30 cellular contexts compared by ENCODE assay signal in genomic region chr19:37009871-37010270, GRCh38.
"Had no signal": no experiment of that assay in that cellular context is flagged by ENCODE, and none has a peak within 500 bp of the region (broad histone marks: within the 10 kb centered on the region; RNA-seq: fewer than 3 reads in every experiment).

No MANE protein-coding gene starts in this region.

- DNase-seq: naive B cell; naive thymus-derived CD8-positive, alpha-beta T cell; nephron progenitor cell; occipital lobe; ovary; psoas muscle; right cardiac atrium; spleen; stimulated activated CD4-positive, alpha-beta T cell treated with anti-CD3 and anti-CD28 coated beads, Interleukin-12 subunit alpha, Interleukin-12 subunit beta, amount 100 ng/mL, for 4 hours; stimulated activated CD4-positive, alpha-beta T cell treated with anti-CD3 and anti-CD28 coated beads, Interleukin-1b, Interleukin-23, amount 100 ng/mL, for 48 hours; stimulated activated CD4-positive, alpha-beta T cell treated with anti-CD3 and anti-CD28 coated beads, Interleukin-4, amount 100 ng/mL, for 1 hour; stimulated activated CD4-positive, alpha-beta T cell treated with anti-CD3 and anti-CD28 coated beads, Interleukin-4, amount 100 ng/mL, for 4 hours; stimulated activated CD8-positive, alpha-beta memory T cell treated with anti-CD3 and anti-CD28 coated beads, Interleukin-4, amount 100 ng/mL, for 48 hours; stimulated activated naive CD4-positive, alpha-beta T cell; stimulated activated naive CD8-positive, alpha-beta T cell treated with anti-CD3 and anti-CD28 coated beads, Interleukin-15, amount 100 ng/mL, for 72 hours; stimulated activated naive CD8-positive, alpha-beta T cell treated with anti-CD3 and anti-CD28 coated beads, Interleukin-15, Interleukin-2, amounts not matched to agents 100 U/mL and 50 U/mL, for 24 hours; substantia nigra; thyroid gland; trophoblast cell; uterus had no signal

- H2AFZ ChIP-seq: parathyroid adenoma had no signal

- H3K4me1 ChIP-seq: parathyroid adenoma, psoas muscle, suprapubic skin, tibial nerve, upper lobe of left lung, uterus had no signal

- H3K4me2 ChIP-seq: smooth muscle cell had no signal

- H3K27me3 ChIP-seq: ovary, spleen, suprapubic skin, thyroid gland, tibial nerve, upper lobe of left lung, uterus had no signal

- H3K9ac ChIP-seq: parathyroid adenoma had no signal

- ATAC-seq: naive thymus-derived CD8-positive, alpha-beta T cell; natural killer cell treated with Interleukin-12 subunit alpha and Interleukin-12 subunit beta and Interleukin-15 and Interleukin-18, amount 100 ng/mL, for 72 hours; psoas muscle; right cardiac atrium; sciatic nerve; stimulated activated memory B cell treated with anti-CD40 and anti-IgM and Interleukin-4, amounts not matched to agents 10 μg/mL and 1 μg/mL and 100 μg/mL, for 72 hours; stimulated activated naive CD8-positive, alpha-beta T cell treated with anti-CD3 and anti-CD28 coated beads, Interleukin-15, amount 100 ng/mL, for 72 hours; stimulated activated naive CD8-positive, alpha-beta T cell treated with anti-CD3 and anti-CD28 coated beads, Interleukin-15, Interleukin-2, amounts not matched to agents 100 U/mL and 50 U/mL, for 24 hours had no signal

- H3K9me3 ChIP-seq: thyroid gland had no signal

- H3K4me3 ChIP-seq: ovary, psoas muscle, skin epidermis, smooth muscle cell, suprapubic skin, thoracic aorta, thyroid gland, tibial nerve, upper lobe of left lung, uterus had no signal

- H3K27ac ChIP-seq: ovary, parathyroid adenoma, psoas muscle, skin epidermis, suprapubic skin, thoracic aorta, thyroid gland, tibial nerve, upper lobe of left lung, uterus had no signal

- H3K36me3 ChIP-seq: ovary, suprapubic skin, thoracic aorta, upper lobe of left lung, uterus had no signal
